ENCODE assay signal across 7 cellular contexts in the genomic region with DNA sequence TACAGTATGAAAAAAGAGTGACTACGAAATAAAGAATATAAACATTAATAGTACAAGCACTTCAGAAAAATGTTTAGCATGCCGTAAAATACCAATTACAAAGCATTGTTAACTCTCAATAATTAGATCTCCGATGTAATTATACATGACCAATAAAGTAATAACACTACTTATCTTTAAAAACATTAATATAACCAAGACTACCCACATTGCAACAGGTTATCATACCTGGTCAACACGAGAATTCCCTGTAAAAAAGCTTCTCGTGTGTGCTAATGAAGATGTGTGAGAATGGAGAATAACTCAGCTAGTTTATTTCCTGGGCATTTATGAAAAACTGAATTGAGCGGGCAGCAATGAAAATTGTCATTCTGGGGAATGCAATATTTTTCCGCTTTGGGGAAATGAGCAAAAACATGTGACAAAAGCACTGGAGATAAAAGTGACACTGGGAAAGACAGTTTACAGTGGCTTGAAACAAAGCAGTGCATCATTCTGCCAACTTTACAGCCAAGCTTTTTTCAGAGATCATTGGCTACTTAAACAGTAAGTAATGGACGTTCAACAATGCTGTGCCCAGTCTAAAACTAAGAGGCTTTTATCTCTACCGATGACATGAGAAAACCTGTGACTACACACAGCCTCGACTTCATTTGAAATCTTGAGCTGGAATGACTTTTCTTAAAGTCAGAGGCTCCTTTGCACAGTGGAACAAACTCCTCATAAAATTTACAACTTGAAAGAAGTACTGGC. TPM values are rescaled to one million over a fixed set of nuclear protein-coding genes. Genes with fewer than 3 reads are reported as not detected.
DNase-seq lines count a peak whose midpoint lies in the region; ATAC-seq and TF ChIP-seq lines count a peak whose summit lies in the region.

No MANE protein-coding gene starts in this region.

- no peak overlapping the region for H2AFZ ChIP-seq in GM23338
- H2AFZ ChIP-seq in SU-DHL-6 (ENCODE audit: low read depth, low read length, severe bottlenecking): no peak overlapping the region
- no peak overlapping the region for H2AFZ ChIP-seq in hepatocyte

- H3K79me2 ChIP-seq in GM23338 (replicated peaks; ENCODE audit: insufficient read depth) (no peaks in the 10 kb centered on the region), SU-DHL-6 (ENCODE audit: insufficient read depth, low read length) (peaks cover 24% of the 10 kb centered on the region; the same call in 1 of the 2 replicates), hepatocyte (no peaks in the 10 kb centered on the region)

- H3K4me1 ChIP-seq in GM23338 (ENCODE audit: insufficient read depth): peaks cover 29% of the 10 kb centered on the region
- peaks cover 24% of the 10 kb centered on the region for H3K4me1 ChIP-seq in hepatocyte (ENCODE audit: insufficient read depth)

- H3K36me3 ChIP-seq in GM23338 (ENCODE audit: insufficient read depth): no peaks in the 10 kb centered on the region
- H3K36me3 ChIP-seq in SU-DHL-6 (ENCODE audit: low read length): 0 out of 2 replicates have a peak, but pooled peaks cover 7% of the 10 kb centered on the region
- no peaks in the 10 kb centered on the region for H3K36me3 ChIP-seq in hepatocyte (replicated peaks; ENCODE audit: insufficient read depth, low read depth)

- H3K9me2 ChIP-seq in GM23338 (ENCODE audit: insufficient read depth) (no peaks in the 10 kb centered on the region), SU-DHL-6 (replicated peaks; ENCODE audit: insufficient read depth, low read length) (no peaks in the 10 kb centered on the region), hepatocyte (replicated peaks; ENCODE audit: insufficient read depth) (no peaks in the 10 kb centered on the region)

- peak overlapping the region; percentile 66 for H3K9ac ChIP-seq in SU-DHL-6 (ENCODE audit: low read length)

- H3K27me3 ChIP-seq in GM23338 (ENCODE audit: insufficient read depth) (no peaks in the 10 kb centered on the region; the same call in 1 of the 2 replicates), SU-DHL-6 (ENCODE audit: low read length) (no peaks in the 10 kb centered on the region), hepatocyte (no peaks in the 10 kb centered on the region)

- H3K27ac Mint-ChIP-seq in GM23338: no peak overlapping the region
- peak overlapping the region; percentile 84 for H3K27ac Mint-ChIP-seq in stimulated activated naive B cell treated with anti-CD40 and anti-IgM and Interleukin-4, amounts not matched to agents 10 μg/mL and 1 μg/mL and 100 μg/mL, for 72 hours

- no peaks in the 10 kb centered on the region; the same call in 1 of the 2 replicates for H3F3A ChIP-seq in GM23338 (replicated peaks; ENCODE audit: low read depth)
- H3F3A ChIP-seq in SU-DHL-6 (ENCODE audit: insufficient read depth): peaks cover 10% of the 10 kb centered on the region

- no peaks in the 10 kb centered on the region for H3K9me3 Mint-ChIP-seq in GM23338
- no peaks in the 10 kb centered on the region for H3K9me3 Mint-ChIP-seq in stimulated activated naive B cell treated with anti-CD40 and anti-IgM and Interleukin-4, amounts not matched to agents 10 μg/mL and 1 μg/mL and 100 μg/mL, for 72 hours

- H3K4me3 Mint-ChIP-seq in GM23338: peak overlapping the region; percentile 72
- peak overlapping the region; percentile 75 to 82 for H3K4me3 Mint-ChIP-seq in stimulated activated naive B cell treated with anti-CD40 and anti-IgM and Interleukin-4, amounts not matched to agents 10 μg/mL and 1 μg/mL and 100 μg/mL, for 72 hours

- no peak overlapping the region for H3K27ac ChIP-seq in GM23338 (ENCODE audit: low read depth)
- H3K27ac ChIP-seq in SU-DHL-6 (ENCODE audit: low read depth, low read length): peak overlapping the region; percentile 71
- peak overlapping the region; percentile 98 for H3K27ac ChIP-seq in hepatocyte

- H4K20me1 ChIP-seq in GM23338 (replicated peaks; ENCODE audit: insufficient read depth): no peaks in the 10 kb centered on the region
- H4K20me1 ChIP-seq in SU-DHL-6 (ENCODE audit: low read depth, low read length): no peaks in the 10 kb centered on the region
- H4K20me1 ChIP-seq in hepatocyte (ENCODE audit: insufficient read depth, poor library complexity, severe bottlenecking): no peaks in the 10 kb centered on the region

- TF ChIP-seq CTCF in GM23338 (conservative IDR thresholded peaks at IDR 0.05; ENCODE audit: low read depth in 2 of 2) (no peak), SU-DHL-6 (IDR thresholded peaks at IDR 0.05; ENCODE audit: insufficient read depth, low read length, poor library complexity, severe bottlenecking) (no peak), hepatocyte (IDR thresholded peaks at IDR 0.05; ENCODE audit: poor library complexity) (no peak), GM20000 (IDR thresholded peaks at IDR 0.05; ENCODE audit: extremely low read depth, missing control alignments) (no peak)

- H3K36me3 Mint-ChIP-seq in GM23338 (ENCODE audit: low read depth): no peaks in the 10 kb centered on the region
- peaks cover 17 to 46% of the 10 kb centered on the region in 2 donors for H3K36me3 Mint-ChIP-seq in stimulated activated naive B cell treated with anti-CD40 and anti-IgM and Interleukin-4, amounts not matched to agents 10 μg/mL and 1 μg/mL and 100 μg/mL, for 72 hours

- peaks cover 2% of the 10 kb centered on the region for H3K27me3 Mint-ChIP-seq in GM23338 (ENCODE audit: insufficient read depth, low read depth, poor library complexity)
- H3K27me3 Mint-ChIP-seq in stimulated activated naive B cell treated with anti-CD40 and anti-IgM and Interleukin-4, amounts not matched to agents 10 μg/mL and 1 μg/mL and 100 μg/mL, for 72 hours: no peaks in the 10 kb centered on the region

- 74% methylated on average over 10 of the region's 10 CpGs for WGBS in hepatocyte (ENCODE audit: low lambda C conversion rate, missing lambda C conversion rate)

- H3K4me2 ChIP-seq in GM23338: 0 out of 2 replicates have a peak overlapping the region, but pooled peaks have one; percentile 79
- peak overlapping the region; percentile 93 for H3K4me2 ChIP-seq in SU-DHL-6 (ENCODE audit: low read depth, low read length, poor library complexity, severe bottlenecking)
- peak overlapping the region; percentile 91 for H3K4me2 ChIP-seq in hepatocyte

- no peak for ATAC-seq in GM23338
- ATAC-seq in stimulated activated naive B cell treated with anti-CD40 and anti-IgM and Interleukin-4, amounts not matched to agents 10 μg/mL and 1 μg/mL and 100 μg/mL, for 72 hours (replicated peaks): no peak
- no peak for ATAC-seq in GM21528 (IDR thresholded peaks at IDR 0.05; ENCODE audit: low FRiP score, unreplicated experiment)

- H3K4me3 ChIP-seq in GM23338 (no peak overlapping the region), SU-DHL-6 (ENCODE audit: insufficient read depth, low read length, poor library complexity, severe bottlenecking) (peak overlapping the region; percentile 58), hepatocyte (peak overlapping the region; percentile 59)

- DNase-seq in GM23338 (ENCODE audit: low spot score) (no peak), hepatocyte (ENCODE audit: low spot score) (no peak), ureter (ENCODE audit: low spot score) (no peak), GM20000 (ENCODE audit: low spot score) (no peak)
- no peak for DNase-seq in stimulated activated naive B cell treated with anti-CD40 and anti-IgM and Interleukin-4, amounts not matched to agents 10 μg/mL and 1 μg/mL and 100 μg/mL, for 72 hours

- no peaks in the 10 kb centered on the region for H3K9me3 ChIP-seq in SU-DHL-6 (ENCODE audit: insufficient read depth, low read length)
- no peaks in the 10 kb centered on the region for H3K9me3 ChIP-seq in hepatocyte (ENCODE audit: low read depth)

- peaks cover 28% of the 10 kb centered on the region for H3K4me1 Mint-ChIP-seq in GM23338
- peaks cover 36 to 59% of the 10 kb centered on the region in 2 donors for H3K4me1 Mint-ChIP-seq in stimulated activated naive B cell treated with anti-CD40 and anti-IgM and Interleukin-4, amounts not matched to agents 10 μg/mL and 1 μg/mL and 100 μg/mL, for 72 hours

TF ChIP-seq in GM23338, 12 proteins besides CTCF, POLR2A, EP300 and RAD21 (continues in another document):
- TF ChIP-seq STAT1 (IDR thresholded peaks at IDR 0.05; ENCODE audit: unreplicated experiment) (no peak), NANOG (IDR thresholded peaks at IDR 0.05; ENCODE audit: borderline replicate concordance) (no peak), ZNF331 (CRISPR knock-in tag; IDR thresholded peaks at IDR 0.05; ENCODE audit: low read depth) (no peak), EZH2phosphoT487 (IDR thresholded peaks at IDR 0.05; ENCODE audit: unreplicated experiment) (no peak), CREB1 (CRISPR knock-in tag; IDR thresholded peaks at IDR 0.05; ENCODE audit: low read depth) (no peak), POLR2AphosphoS5 (IDR thresholded peaks at IDR 0.05; ENCODE audit: low read depth) (no peak)
- TF ChIP-seq, protein P1, sequence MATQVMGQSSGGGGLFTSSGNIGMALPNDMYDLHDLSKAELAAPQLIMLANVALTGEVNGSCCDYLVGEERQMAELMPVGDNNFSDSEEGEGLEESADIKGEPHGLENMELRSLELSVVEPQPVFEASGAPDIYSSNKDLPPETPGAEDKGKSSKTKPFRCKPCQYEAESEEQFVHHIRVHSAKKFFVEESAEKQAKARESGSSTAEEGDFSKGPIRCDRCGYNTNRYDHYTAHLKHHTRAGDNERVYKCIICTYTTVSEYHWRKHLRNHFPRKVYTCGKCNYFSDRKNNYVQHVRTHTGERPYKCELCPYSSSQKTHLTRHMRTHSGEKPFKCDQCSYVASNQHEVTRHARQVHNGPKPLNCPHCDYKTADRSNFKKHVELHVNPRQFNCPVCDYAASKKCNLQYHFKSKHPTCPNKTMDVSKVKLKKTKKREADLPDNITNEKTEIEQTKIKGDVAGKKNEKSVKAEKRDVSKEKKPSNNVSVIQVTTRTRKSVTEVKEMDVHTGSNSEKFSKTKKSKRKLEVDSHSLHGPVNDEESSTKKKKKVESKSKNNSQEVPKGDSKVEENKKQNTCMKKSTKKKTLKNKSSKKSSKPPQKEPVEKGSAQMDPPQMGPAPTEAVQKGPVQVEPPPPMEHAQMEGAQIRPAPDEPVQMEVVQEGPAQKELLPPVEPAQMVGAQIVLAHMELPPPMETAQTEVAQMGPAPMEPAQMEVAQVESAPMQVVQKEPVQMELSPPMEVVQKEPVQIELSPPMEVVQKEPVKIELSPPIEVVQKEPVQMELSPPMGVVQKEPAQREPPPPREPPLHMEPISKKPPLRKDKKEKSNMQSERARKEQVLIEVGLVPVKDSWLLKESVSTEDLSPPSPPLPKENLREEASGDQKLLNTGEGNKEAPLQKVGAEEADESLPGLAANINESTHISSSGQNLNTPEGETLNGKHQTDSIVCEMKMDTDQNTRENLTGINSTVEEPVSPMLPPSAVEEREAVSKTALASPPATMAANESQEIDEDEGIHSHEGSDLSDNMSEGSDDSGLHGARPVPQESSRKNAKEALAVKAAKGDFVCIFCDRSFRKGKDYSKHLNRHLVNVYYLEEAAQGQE (IDR thresholded peaks at IDR 0.05; ENCODE audit: unreplicated experiment): no peak

RNA-seq across cellular contexts. Expression of a gene that starts 34.7 kb away (rescaled TPM):
- 4.7 and 5.2 TPM in 2 replicates for total RNA-seq in GM23338 (2014; rRNA removed; shearing (Covaris generic))
- 0.31 and 0.37 TPM in 2 replicates for polyA plus RNA-seq in GM23338 (2016; fragmentation: Nextera tagmentation; extraction: Ambion mirVana)
- total RNA-seq in hepatocyte: 9.4 and 11.0 TPM in 2 replicates
- polyA plus RNA-seq in hepatocyte: 7.4 and 13.8 TPM in 2 replicates
- total RNA-seq in ureter: 29.4 TPM
